Comparison of ENCODE assay signal across 9 cellular contexts in genomic region chr9:113548221-113549041, GRCh38.
DNase-seq lines count a peak whose midpoint lies in the region; ATAC-seq, FAIRE-seq and TF ChIP-seq lines count a peak whose summit lies in the region.
"Had no signal": no experiment of that assay in that cellular context is flagged by ENCODE, and none has a peak within 500 bp of the region (broad histone marks: within the 10 kb centered on the region; RNA-seq: fewer than 3 reads in every experiment).

No MANE protein-coding gene starts in this region.

- 67% methylated on average over 10 of the region's 11 CpGs for WGBS in A549 (ENCODE audit: missing lambda C conversion rate)

- no peak for DNase-seq in A549 (ENCODE audit: low read depth in 1 of 2, low spot score in 1 of 2)
- DNase-seq in Jurkat, Clone E6-1 (ENCODE audit: low read depth, low spot score), result peak; percentile 18
- peak; percentile 89 for DNase-seq in right atrium auricular region (ENCODE audit: low spot score)
- DNase-seq in retinal pigment epithelial cell (ENCODE audit: low read depth), result peak; percentile 44

- H3K27me3 ChIP-seq in right atrium auricular region, result no peaks in the 10 kb centered on the region

- H3K4me1 ChIP-seq in A549, result no peaks in the 10 kb centered on the region
- H3K4me1 ChIP-seq in right atrium auricular region, result peaks cover 0 to 58% of the 10 kb centered on the region in 2 donors

- H3K36me3 ChIP-seq in right atrium auricular region, result peaks cover 26% of the 10 kb centered on the region

- TF ChIP-seq RAD21 in A549 (conservative IDR thresholded peaks at IDR 0.05 in 1 of 2, IDR thresholded peaks at IDR 0.05 in 1 of 2), result no peak

- no peak for FAIRE-seq in A549 (lab: Jason Lieb, UNC)
- FAIRE-seq: G401.6 had no signal

- peak overlapping the region in 1 of 2 experiments; percentile 13; a peak in 1 of 6 replicates for H3K27ac ChIP-seq in A549
- H3K27ac ChIP-seq in right atrium auricular region, result peak overlapping the region; percentile 73 to 82

- H3K4me3 Mint-ChIP-seq in activated naive CD8-positive, alpha-beta T cell, result peak overlapping the region; percentile 33

- no peak for TF ChIP-seq POLR2A in A549 (IDR thresholded peaks at IDR 0.05; ENCODE audit: low read length)

- no peak for TF ChIP-seq CTCF in A549 (IDR thresholded peaks at IDR 0.05)
- no peak for TF ChIP-seq CTCF in right atrium auricular region (IDR thresholded peaks at IDR 0.05)
- no peak for TF ChIP-seq CTCF in retinal pigment epithelial cell (conservative IDR thresholded peaks at IDR 0.05; ENCODE audit: low read depth, low read length)

- peaks cover 41% of the 10 kb centered on the region for H3K4me1 Mint-ChIP-seq in activated naive CD8-positive, alpha-beta T cell (ENCODE audit: low read depth)

- no peaks in the 10 kb centered on the region for H3K9me3 ChIP-seq in A549
- no peaks in the 10 kb centered on the region for H3K9me3 ChIP-seq in right atrium auricular region

- TF ChIP-seq EP300 in A549 (IDR thresholded peaks at IDR 0.05), result no peak

- H3K4me3 ChIP-seq in A549, result no peak overlapping the region
- no peak overlapping the region for H3K4me3 ChIP-seq in Jurkat, Clone E6-1 (ENCODE audit: low read length)
- no peak overlapping the region for H3K4me3 ChIP-seq in right atrium auricular region
- H3K4me3 ChIP-seq in retinal pigment epithelial cell (ENCODE audit: low read length), result no peak overlapping the region

- POLR2A ChIA-PET in A549 (lab: Yijun Ruan, JAX), result no interaction called here

- H3K9me3 Mint-ChIP-seq in activated naive CD8-positive, alpha-beta T cell (ENCODE audit: low read depth), result no peaks in the 10 kb centered on the region

- H3K27me3 Mint-ChIP-seq in activated naive CD8-positive, alpha-beta T cell, result no peaks in the 10 kb centered on the region

- H3K27ac Mint-ChIP-seq in activated naive CD8-positive, alpha-beta T cell, result peak overlapping the region; percentile 92

- H3K36me3 Mint-ChIP-seq in activated naive CD8-positive, alpha-beta T cell, result no peaks in the 10 kb centered on the region

- no peak overlapping the region for H3K4me2 ChIP-seq in A549

- ATAC-seq in A549 (peak; percentile 30 to 46; a peak in 5 of 6 replicates), GM18511 (IDR thresholded peaks at IDR 0.05; ENCODE audit: unreplicated experiment) (no peak), HG03108 (IDR thresholded peaks at IDR 0.05; ENCODE audit: unreplicated experiment) (no peak), GM21737 (IDR thresholded peaks at IDR 0.05; ENCODE audit: unreplicated experiment) (no peak)

- CTCF ChIA-PET in A549 (lab: Yijun Ruan, JAX), result interaction anchor here (0.9 to 1.6 kb wide), 5 partner anchors 11 to 107 kb away, joined by 3 to 6 read pairs (median 3); no protein-coding TSS in a partner anchor

TF ChIP-seq in A549, 52 proteins besides CTCF, POLR2A, EP300 and RAD21:
- no peak for TF ChIP-seq MAZ (IDR thresholded peaks at IDR 0.05; ENCODE audit: borderline replicate concordance, low read depth, low read length)
- TF ChIP-seq ATOH8 (CRISPR knock-in tag; IDR thresholded peaks at IDR 0.05; ENCODE audit: low read depth), result no peak
- no peak for TF ChIP-seq EHF (CRISPR knock-in tag; IDR thresholded peaks at IDR 0.05)
- TF ChIP-seq CBX8 (IDR thresholded peaks at IDR 0.05), result no peak
- TF ChIP-seq MAFK (IDR thresholded peaks at IDR 0.05; ENCODE audit: partially characterized antibody), result no peak
- no peak for TF ChIP-seq PHF8 (IDR thresholded peaks at IDR 0.05; ENCODE audit: borderline replicate concordance, low read depth)
- no peak for TF ChIP-seq SMC3 (IDR thresholded peaks at IDR 0.05)
- no peak for TF ChIP-seq CEBPB (IDR thresholded peaks at IDR 0.05)
- TF ChIP-seq CHD4 (IDR thresholded peaks at IDR 0.05; ENCODE audit: borderline replicate concordance), result no peak
- no peak for TF ChIP-seq CBX2 (IDR thresholded peaks at IDR 0.05; ENCODE audit: borderline replicate concordance, low read depth)
- no peak for TF ChIP-seq RCOR1 (IDR thresholded peaks at IDR 0.05; ENCODE audit: low read depth, low read length)

Comparison
In these comparisons a context has a peak if more than half of its experiments do, and no peak if none do; other contexts are left out.
1. ATAC-seq: peak in A549 (2 of 2); none in GM18511 (single experiment), HG03108 (single experiment) and GM21737 (single experiment).
2. DNase-seq: peak in Jurkat, Clone E6-1 (single experiment), right atrium auricular region (single experiment) and retinal pigment epithelial cell (single experiment); none in A549 (0 of 2).